In the genomic region with DNA sequence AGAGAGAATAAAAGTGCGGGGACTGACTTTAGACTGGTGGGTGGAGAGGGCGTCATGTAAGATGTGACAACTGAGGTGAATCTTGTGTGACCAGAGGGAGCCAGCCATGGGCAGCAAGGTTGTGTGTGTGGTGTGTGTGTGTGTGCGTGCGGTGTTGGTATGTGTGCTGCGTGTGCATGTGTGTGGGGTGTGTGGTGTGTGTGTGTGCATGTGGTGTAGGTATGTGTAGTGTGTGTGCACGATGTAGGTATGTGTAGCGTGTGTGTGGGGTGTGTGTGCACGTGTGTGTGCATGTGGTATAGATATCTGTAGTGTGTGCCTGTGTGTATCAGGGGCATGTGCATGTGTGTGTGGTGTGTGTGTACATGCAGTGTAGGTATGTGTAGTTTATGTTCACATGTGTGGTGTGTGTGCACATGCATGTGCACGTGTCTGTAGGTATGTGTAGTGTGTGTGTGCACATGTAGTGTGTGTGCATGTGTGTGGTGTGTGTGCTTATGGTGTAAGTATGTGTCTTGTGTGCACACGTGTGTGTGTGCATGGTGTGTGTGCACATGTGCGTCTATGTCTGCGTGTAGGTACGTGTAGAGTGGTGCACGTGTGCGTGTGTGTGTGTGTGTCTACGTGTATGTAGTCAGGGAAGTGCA, we compare ENCODE assay signal across 23 cellular contexts.
DNase-seq lines count a peak whose midpoint lies in the region; ATAC-seq, FAIRE-seq and TF ChIP-seq lines count a peak whose summit lies in the region.
"Had no signal": no experiment of that assay in that cellular context is flagged by ENCODE, and none has a peak within 500 bp of the region (broad histone marks: within the 10 kb centered on the region; RNA-seq: fewer than 3 reads in every experiment).

No MANE protein-coding gene starts in this region.

- H3K79me1 ChIP-seq in mesenchymal stem cell (replicated peaks; ENCODE audit: low read length, poor library complexity, severe bottlenecking), result no peaks in the 10 kb centered on the region

- H3K23ac ChIP-seq in mesenchymal stem cell (ENCODE audit: low read length in 2 of 2), result no peak overlapping the region

- H2BK15ac ChIP-seq in mesenchymal stem cell (ENCODE audit: low read depth, poor library complexity, severe bottlenecking), result no peak overlapping the region

- no peak overlapping the region for H2AFZ ChIP-seq in GM12878 (ENCODE audit: control insufficient read depth, low read depth, low read length)
- no peak overlapping the region for H2AFZ ChIP-seq in mesenchymal stem cell (ENCODE audit: low read depth, low read length)
- H2AFZ ChIP-seq in OCI-LY7 (ENCODE audit: low read length), result no peak overlapping the region

- CTCF ChIA-PET in GM12878 (lab: Yijun Ruan, JAX) (no interaction called here), OCI-LY7 (lab: Charles Lee; ENCODE audit: unreplicated experiment) (no interaction called here)

- no peaks in the 10 kb centered on the region for H3K9me3 ChIP-seq in GM12878 (replicated peaks; ENCODE audit: control insufficient read depth, insufficient read depth, low read length)
- peaks cover 3% of the 10 kb centered on the region for H3K9me3 ChIP-seq in mesenchymal stem cell (ENCODE audit: control insufficient read depth, low read length)
- H3K9me3 ChIP-seq in OCI-LY7 (ENCODE audit: low read length), result no peaks in the 10 kb centered on the region
- H3K9me3 ChIP-seq in gastroesophageal sphincter, result no peaks in the 10 kb centered on the region

- H3K27ac ChIP-seq in GM12878 (ENCODE audit: control insufficient read depth, insufficient read depth) (no peak overlapping the region), mesenchymal stem cell (ENCODE audit: low read length, poor library complexity, severe bottlenecking) (no peak overlapping the region), OCI-LY7 (ENCODE audit: low read depth, low read length, poor library complexity, severe bottlenecking) (no peak overlapping the region), gastroesophageal sphincter (no peak overlapping the region)
- H3K27ac ChIP-seq: HL-60, KMS-11 had no signal

- no peak overlapping the region for H3K4ac ChIP-seq in mesenchymal stem cell (ENCODE audit: low read depth in 1 of 2, low read length in 2 of 2)

- H2AK5ac ChIP-seq in mesenchymal stem cell (ENCODE audit: low read length, severe bottlenecking), result no peak overlapping the region

- SMC1A ChIA-PET in GM12878 (lab: Charles Lee; ENCODE audit: uncharacterized antibody, unreplicated experiment), result no interaction called here

- intact Hi-C loops in GM12878 (cut with micrococcal nuclease; ENCODE audit: unreplicated experiment) (no loop called here), OCI-LY7 (cut with micrococcal nuclease; ENCODE audit: unreplicated experiment) (no loop called here)

- in situ Hi-C loops in GM12878 (cut with MboI), result no loop called here

- no peak overlapping the region for H2BK5ac ChIP-seq in mesenchymal stem cell (ENCODE audit: low read depth, low read length, poor library complexity, severe bottlenecking)

- no peak overlapping the region for H3K14ac ChIP-seq in mesenchymal stem cell (ENCODE audit: low read length in 2 of 2)

- H3K27me3 ChIP-seq in GM12878 (replicated peaks in 1 of 2; ENCODE audit: control insufficient read depth in 2 of 2, insufficient read depth in 2 of 2, low read length in 1 of 2), result no peaks in the 10 kb centered on the region
- H3K27me3 ChIP-seq in mesenchymal stem cell (ENCODE audit: control insufficient read depth in 1 of 2, insufficient read depth in 1 of 2, low read length in 2 of 2), result no peaks in the 10 kb centered on the region
- peaks cover 58% of the 10 kb centered on the region for H3K27me3 ChIP-seq in gastroesophageal sphincter

- H4K20me1 ChIP-seq in GM12878 (ENCODE audit: control insufficient read depth, insufficient read depth) (no peaks in the 10 kb centered on the region), OCI-LY7 (ENCODE audit: insufficient read depth, low read length) (no peaks in the 10 kb centered on the region)

- no peak overlapping the region for H2BK120ac ChIP-seq in mesenchymal stem cell (ENCODE audit: low read depth, low read length)

- no peaks in the 10 kb centered on the region for H3K79me2 ChIP-seq in GM12878 (ENCODE audit: control insufficient read depth, insufficient read depth, low read length)
- H3K79me2 ChIP-seq in OCI-LY7 (ENCODE audit: insufficient read depth, low read depth, low read length), result no peaks in the 10 kb centered on the region

- peak overlapping the region; percentile 31 for H4K8ac ChIP-seq in mesenchymal stem cell (ENCODE audit: low read length)

- H3K4me1 Mint-ChIP-seq in type B pancreatic cell (ENCODE audit: unreplicated experiment), result no peaks in the 10 kb centered on the region
- H3K4me1 Mint-ChIP-seq: CD14-positive monocyte had no signal

- peaks cover 25% of the 10 kb centered on the region for H3K27me3 Mint-ChIP-seq in type B pancreatic cell

- H3K36me3 ChIP-seq in GM12878 (ENCODE audit: control insufficient read depth in 2 of 2, insufficient read depth in 2 of 2, low read length in 1 of 2) (no peaks in the 10 kb centered on the region), mesenchymal stem cell (ENCODE audit: control insufficient read depth in 1 of 2, insufficient read depth in 2 of 2, low read depth in 1 of 2, low read length in 2 of 2) (no peaks in the 10 kb centered on the region), OCI-LY7 (ENCODE audit: insufficient read depth, low read length) (no peaks in the 10 kb centered on the region), gastroesophageal sphincter (no peaks in the 10 kb centered on the region)

- H3K4me2 ChIP-seq in GM12878 (ENCODE audit: control insufficient read depth, insufficient read depth) (no peak overlapping the region), mesenchymal stem cell (ENCODE audit: low read length, poor library complexity, severe bottlenecking) (no peak overlapping the region), OCI-LY7 (ENCODE audit: low read length) (no peak overlapping the region)
- H3K4me2 ChIP-seq: KMS-11 had no signal

- no peaks in the 10 kb centered on the region for H3K9me2 ChIP-seq in OCI-LY7 (ENCODE audit: insufficient read depth, low read length)

- peak overlapping the region; percentile 29 for H4K91ac ChIP-seq in mesenchymal stem cell (ENCODE audit: low read length)

- RAD21 ChIA-PET in GM12878 (lab: Charles Lee; ENCODE audit: unreplicated experiment), result no interaction called here

- POLR2A ChIA-PET in GM12878 (lab: Charles Lee), result no interaction called here
- POLR2A ChIA-PET in OCI-LY7 (lab: Charles Lee), result no interaction called here

- H3K18ac ChIP-seq in mesenchymal stem cell (ENCODE audit: low read depth in 1 of 2, low read length in 2 of 2), result no peak overlapping the region

- H3K9ac ChIP-seq in GM12878 (ENCODE audit: control insufficient read depth, insufficient read depth, low read length) (no peak overlapping the region), mesenchymal stem cell (ENCODE audit: low read length) (no peak overlapping the region)
- H3K9ac ChIP-seq: KMS-11 had no signal

- FAIRE-seq in GM12891 (lab: Jason Lieb, UNC) (peak; percentile 61), GM12878 (lab: Jason Lieb, UNC) (no peak)
- FAIRE-seq: A204.1, D721Med, H54 had no signal

- DNase-seq in GM12891 (ENCODE audit: insufficient read length, low spot score), result no peak
- DNase-seq in GM12878 (ENCODE audit: low read depth, low spot score), result no peak
- DNase-seq in mesenchymal stem cell, result no peak
- peak; percentile 10 for DNase-seq in type B pancreatic cell (ENCODE audit: extremely low spot score, unreplicated experiment)
- DNase-seq in OCI-LY7 (ENCODE audit: low spot score), result no peak
- no peak for DNase-seq in RPMI8226
- no peak for DNase-seq in anterior cingulate cortex (lab: John Stamatoyannopoulos, UW)
- DNase-seq: EL, GF-D8, HFFc6, NCI-H1105, NCI-H2081, NCI-H2171 treated with DMSO at 0.1 percent for 48 hours, NCI-H446, NCI-H526, Right ventricle myocardium superior had no signal

- H3K4me3 Mint-ChIP-seq in type B pancreatic cell, result no peak overlapping the region
- H3K4me3 Mint-ChIP-seq: CD14-positive monocyte, HFFc6 had no signal

- ATAC-seq in GM12878 (no peak), gastroesophageal sphincter (no peak)

- H3K4me3 ChIP-seq in GM12878 (no peak overlapping the region), mesenchymal stem cell (ENCODE audit: insufficient read depth in 1 of 2, low read depth in 1 of 2, low read length in 2 of 2) (no peak overlapping the region), OCI-LY7 (ENCODE audit: low read depth, low read length, poor library complexity, severe bottlenecking) (no peak overlapping the region), gastroesophageal sphincter (no peak overlapping the region)

- H3K4me1 ChIP-seq in GM12878 (ENCODE audit: control insufficient read depth, insufficient read depth, low read length), result no peaks in the 10 kb centered on the region
- H3K4me1 ChIP-seq in mesenchymal stem cell (ENCODE audit: control insufficient read depth, insufficient read depth, low read depth, low read length), result peaks cover 3% of the 10 kb centered on the region
- no peaks in the 10 kb centered on the region for H3K4me1 ChIP-seq in OCI-LY7 (ENCODE audit: insufficient read depth, low read length, poor library complexity, severe bottlenecking)
- H3K4me1 ChIP-seq in gastroesophageal sphincter, result no peaks in the 10 kb centered on the region

- no peak for TF ChIP-seq RAD21 in GM12878 (IDR thresholded peaks at IDR 0.05; ENCODE audit: insufficient read depth, low read depth, low read length)

- TF ChIP-seq EP300 in GM12878 (IDR thresholded peaks at IDR 0.05; ENCODE audit: borderline replicate concordance in 1 of 2, control insufficient read depth in 1 of 2, low read depth in 2 of 2, low read length in 2 of 2), result no peak
- no peak for TF ChIP-seq EP300 in gastroesophageal sphincter (IDR thresholded peaks at IDR 0.05)

- H3K9me3 Mint-ChIP-seq in type B pancreatic cell, result peaks cover 5% of the 10 kb centered on the region

- H3K36me3 Mint-ChIP-seq in type B pancreatic cell, result no peaks in the 10 kb centered on the region
- H3K36me3 Mint-ChIP-seq: CD14-positive monocyte had no signal

- no peak overlapping the region for H2BK12ac ChIP-seq in mesenchymal stem cell (ENCODE audit: low read length in 2 of 2)

- TF ChIP-seq CTCF in GM12878 (IDR thresholded peaks at IDR 0.05 in 2 of 3, conservative IDR thresholded peaks at IDR 0.05 in 1 of 3; ENCODE audit: control insufficient read depth in 2 of 3, extremely low read depth in 1 of 3, insufficient read depth in 1 of 3, low read depth in 3 of 3, low read length in 3 of 3) (no peak), type B pancreatic cell (conservative IDR thresholded peaks at IDR 0.05) (no peak), OCI-LY7 (conservative IDR thresholded peaks at IDR 0.05; ENCODE audit: low read length) (no peak), gastroesophageal sphincter (IDR thresholded peaks at IDR 0.05) (no peak)

- TF ChIP-seq POLR2A in GM12891 (IDR thresholded peaks at IDR 0.05; ENCODE audit: low read depth, low read length), result no peak
- TF ChIP-seq POLR2A in GM12878 (IDR thresholded peaks at IDR 0.05; ENCODE audit: low read depth, low read length), result no peak
- no peak for TF ChIP-seq POLR2A in gastroesophageal sphincter (IDR thresholded peaks at IDR 0.05)

- BruUV-seq in GM12878 (replicated peaks; lab: Mats Ljungman, UMichigan) (no TSS peak), OCI-LY7 (replicated peaks; lab: Mats Ljungman, UMichigan) (no TSS peak)

- H3K27ac Mint-ChIP-seq in type B pancreatic cell, result no peak overlapping the region
- H3K27ac Mint-ChIP-seq: CD14-positive monocyte, HFFc6 had no signal

- WGBS in GM12878 (ENCODE audit: insufficient coverage, insufficient replicate concordance, low lambda C conversion rate, missing lambda C conversion rate), result 24% methylated on average over 16 of the region's 16 CpGs
- WGBS in mesenchymal stem cell, result 86% methylated on average over 15 of the region's 16 CpGs
- 79 to 90% methylated on average over 12 to 15 of the region's 16 CpGs for WGBS in gastroesophageal sphincter (ENCODE audit: low coverage in 1 of 2), 2 donors
